Comparison of ENCODE assay signal across 14 cellular contexts in the genomic region with DNA sequence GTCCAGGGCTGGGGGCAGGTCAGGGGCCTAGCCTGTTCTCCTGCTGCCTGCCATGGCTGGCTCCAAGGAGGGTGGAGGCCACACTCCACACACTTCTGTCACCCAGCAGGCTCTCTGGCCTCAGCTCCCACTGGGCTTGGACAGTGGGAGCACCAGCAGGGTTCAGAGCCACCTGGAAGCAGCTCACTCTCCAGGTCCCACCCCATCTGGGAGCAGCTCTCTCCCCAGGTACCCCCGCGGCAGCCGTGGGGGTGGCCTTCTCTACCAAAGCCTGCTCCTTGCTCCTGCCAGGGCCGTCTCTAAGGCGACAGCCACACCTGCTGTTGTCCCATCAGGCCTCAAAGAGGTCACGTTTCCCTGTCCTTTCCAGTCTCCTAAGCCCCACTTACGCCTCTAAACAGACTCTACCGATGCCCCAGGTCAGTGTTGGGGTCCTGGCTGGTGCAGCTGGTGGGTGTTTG.
DNase-seq lines count a peak whose midpoint lies in the region; ATAC-seq and TF ChIP-seq lines count a peak whose summit lies in the region.
"Had no signal": no experiment of that assay in that cellular context is flagged by ENCODE, and none has a peak within 500 bp of the region (broad histone marks: within the 10 kb centered on the region; RNA-seq: fewer than 3 reads in every experiment).

No MANE protein-coding gene starts in this region.

- peak overlapping the region in 1 of 11 experiments; percentile 49; a peak in 1 of 22 replicates for H3K27ac ChIP-seq in BLaER1 treated with 17β-estradiol and CSF1 and Interleukin-3, amounts not matched to agents 10 nM and 100 nM
- peak overlapping the region; percentile 73 for H3K27ac ChIP-seq in CD8-positive, alpha-beta T cell (ENCODE audit: low read depth, low read length)
- H3K27ac ChIP-seq: prostate gland had no signal

- H3K4me1 Mint-ChIP-seq in CD8-positive, alpha-beta T cell (ENCODE audit: low read depth), result peaks cover 12% of the 10 kb centered on the region
- peaks cover 12% of the 10 kb centered on the region for H3K4me1 Mint-ChIP-seq in activated naive CD8-positive, alpha-beta T cell treated with anti-CD3 and anti-CD28 coated beads, Interleukin-2, amount 50 U/mL, for 24 hours
- H3K4me1 Mint-ChIP-seq in naive B cell, result peaks cover 6 to 22% (median 13%) of the 10 kb centered on the region in 3 donors

- H3K4me3 Mint-ChIP-seq in CD8-positive, alpha-beta T cell, result peak overlapping the region; percentile 85
- peak overlapping the region; percentile 20 for H3K4me3 Mint-ChIP-seq in activated naive CD8-positive, alpha-beta T cell treated with anti-CD3 and anti-CD28 coated beads, Interleukin-2, amount 50 U/mL, for 24 hours
- peak overlapping the region in 7 of 8 donors; percentile 1 to 83 (median 76) for H3K4me3 Mint-ChIP-seq in naive B cell

- H3K9ac ChIP-seq in BLaER1 treated with 17β-estradiol and CSF1 and Interleukin-3, amounts not matched to agents 10 nM and 100 nM, result no peak overlapping the region

- intact Hi-C loops in CD8-positive, alpha-beta T cell (cut with DNase I, micrococcal nuclease), result loop anchor here in 1 of 2 experiments (5.0 to 10.0 kb wide), 4 partner anchors 150 to 420 kb away; partner anchors contain the start of genes BMS1 and ZNF33B

- no peaks in the 10 kb centered on the region for H3K36me3 ChIP-seq in BLaER1 treated with 17β-estradiol and CSF1 and Interleukin-3, amounts not matched to agents 10 nM and 100 nM
- no peaks in the 10 kb centered on the region for H3K36me3 ChIP-seq in CD8-positive, alpha-beta T cell (ENCODE audit: insufficient read depth, low read length)
- H3K36me3 ChIP-seq: prostate gland had no signal

- H4K20me1 ChIP-seq in BLaER1 treated with 17β-estradiol and CSF1 and Interleukin-3, amounts not matched to agents 10 nM and 100 nM, result peaks cover 0 to 6% (median 0%) of the 10 kb centered on the region in 11 experiments; a peak in 2 of 22 replicates

- peak overlapping the region in 10 of 11 experiments; percentile 53 to 83 (median 78); a peak in 18 of 22 replicates for H3K4me2 ChIP-seq in BLaER1 treated with 17β-estradiol and CSF1 and Interleukin-3, amounts not matched to agents 10 nM and 100 nM

- DNase-seq in CD8-positive, alpha-beta T cell, result peak in 1 of 7 experiments; percentile 48
- no peak for DNase-seq in activated naive CD8-positive, alpha-beta T cell treated with anti-CD3 and anti-CD28 coated beads, Interleukin-2, amount 50 U/mL, for 24 hours
- DNase-seq in naive B cell (no peak), superior temporal gyrus (ENCODE audit: extremely low spot score) (no peak), midbrain (lab: John Stamatoyannopoulos, UW) (no peak), NCI-H2171 (lab: John Stamatoyannopoulos, UW) (no peak)
- DNase-seq: erythroblast, Karpas-422, kidney glomerular epithelial cell, NCI-H446 treated with DMSO at 0.1 percent for 48 hours had no signal

- H3K4me1 ChIP-seq in BLaER1 treated with 17β-estradiol and CSF1 and Interleukin-3, amounts not matched to agents 10 nM and 100 nM, result peaks cover 8 to 36% (median 28%) of the 10 kb centered on the region in 10 experiments
- H3K4me1 ChIP-seq in CD8-positive, alpha-beta T cell (ENCODE audit: insufficient read depth, low read length), result peaks cover 17% of the 10 kb centered on the region
- H3K4me1 ChIP-seq: prostate gland had no signal

- no peaks in the 10 kb centered on the region for H3K36me3 Mint-ChIP-seq in CD8-positive, alpha-beta T cell
- H3K36me3 Mint-ChIP-seq in activated naive CD8-positive, alpha-beta T cell treated with anti-CD3 and anti-CD28 coated beads, Interleukin-2, amount 50 U/mL, for 24 hours (ENCODE audit: low read depth), result no peaks in the 10 kb centered on the region
- no peaks in the 10 kb centered on the region for H3K36me3 Mint-ChIP-seq in naive B cell

- POLR2A ChIA-PET in CD8-positive, alpha-beta T cell (lab: Charles Lee), result interaction anchor here (0.8 to 1.1 kb wide), 2 partner anchors 153 to 204 kb away, joined by 4 read pairs; partner anchors contain the start of gene CSGALNACT2

- H3K27ac Mint-ChIP-seq in CD8-positive, alpha-beta T cell, result peak overlapping the region; percentile 60
- H3K27ac Mint-ChIP-seq in activated naive CD8-positive, alpha-beta T cell treated with anti-CD3 and anti-CD28 coated beads, Interleukin-2, amount 50 U/mL, for 24 hours, result no peak overlapping the region
- H3K27ac Mint-ChIP-seq in naive B cell, result peak overlapping the region in 1 of 6 donors; percentile 11

- no peak for ATAC-seq in CD8-positive, alpha-beta T cell
- ATAC-seq in activated naive CD8-positive, alpha-beta T cell treated with anti-CD3 and anti-CD28 coated beads, Interleukin-2, amount 50 U/mL, for 24 hours, result no peak
- ATAC-seq in naive B cell (ENCODE audit: low read depth in 2 of 2), result no peak
- ATAC-seq in GM21576 (IDR thresholded peaks at IDR 0.05; ENCODE audit: unreplicated experiment), result no peak

- H3K9me3 Mint-ChIP-seq in CD8-positive, alpha-beta T cell, result no peaks in the 10 kb centered on the region
- H3K9me3 Mint-ChIP-seq in activated naive CD8-positive, alpha-beta T cell treated with anti-CD3 and anti-CD28 coated beads, Interleukin-2, amount 50 U/mL, for 24 hours, result no peaks in the 10 kb centered on the region
- H3K9me3 Mint-ChIP-seq in naive B cell, result no peaks in the 10 kb centered on the region

- no peaks in the 10 kb centered on the region for H3K9me3 ChIP-seq in BLaER1 treated with 17β-estradiol and CSF1 and Interleukin-3, amounts not matched to agents 10 nM and 100 nM (replicated peaks in 1 of 11)
- no peaks in the 10 kb centered on the region for H3K9me3 ChIP-seq in CD8-positive, alpha-beta T cell (ENCODE audit: low read length)
- H3K9me3 ChIP-seq: prostate gland had no signal

- H3K27me3 ChIP-seq in BLaER1 treated with 17β-estradiol and CSF1 and Interleukin-3, amounts not matched to agents 10 nM and 100 nM, result peaks cover 14 to 30% (median 25%) of the 10 kb centered on the region in 11 experiments
- no peaks in the 10 kb centered on the region for H3K27me3 ChIP-seq in CD8-positive, alpha-beta T cell (ENCODE audit: insufficient read depth, low read length)

- H3K4me3 ChIP-seq in BLaER1 treated with 17β-estradiol and CSF1 and Interleukin-3, amounts not matched to agents 10 nM and 100 nM, result no peak overlapping the region
- no peak overlapping the region for H3K4me3 ChIP-seq in CD8-positive, alpha-beta T cell (ENCODE audit: low read depth, low read length)
- H3K4me3 ChIP-seq: GM12878, prostate gland had no signal

- CTCF ChIA-PET in CD8-positive, alpha-beta T cell (lab: Charles Lee), result no interaction called here

- peaks cover 13% of the 10 kb centered on the region for H3K27me3 Mint-ChIP-seq in CD8-positive, alpha-beta T cell (ENCODE audit: low read depth)
- H3K27me3 Mint-ChIP-seq in activated naive CD8-positive, alpha-beta T cell treated with anti-CD3 and anti-CD28 coated beads, Interleukin-2, amount 50 U/mL, for 24 hours, result peaks cover 18% of the 10 kb centered on the region
- peaks cover 9 to 77% (median 58%) of the 10 kb centered on the region in 3 donors for H3K27me3 Mint-ChIP-seq in naive B cell

- TF ChIP-seq CTCF in CD8-positive, alpha-beta T cell (IDR thresholded peaks at IDR 0.05), result no peak

Comparison
In these comparisons a context has a peak if more than half of its experiments do, and no peak if none do; other contexts are left out.
1. H3K4me3 Mint-ChIP-seq: peak in every context shown above with its lines; median percentile 85 in CD8-positive, alpha-beta T cell; 76 in naive B cell; 20 in activated naive CD8-positive, alpha-beta T cell treated with anti-CD3 and anti-CD28 coated beads, Interleukin-2, amount 50 U/mL, for 24 hours.